13 cellular contexts compared by ENCODE assay signal in genomic region chr1:145893306-145894055, GRCh38. TPM values are rescaled to one million over a fixed set of nuclear protein-coding genes. Genes with fewer than 3 reads are reported as not detected.
DNase-seq lines count a peak whose midpoint lies in the region; ATAC-seq, FAIRE-seq and TF ChIP-seq lines count a peak whose summit lies in the region.
"Had no signal": no experiment of that assay in that cellular context is flagged by ENCODE, and none has a peak within 500 bp of the region (broad histone marks: within the 10 kb centered on the region; RNA-seq: fewer than 3 reads in every experiment).

No MANE protein-coding gene starts in this region.

- peaks cover 26% of the 10 kb centered on the region for H3K4me1 ChIP-seq in A549
- peaks cover 15 to 28% of the 10 kb centered on the region in 2 experiments for H3K4me1 ChIP-seq in K562 (replicated peaks in 1 of 2; ENCODE audit: control insufficient read depth in 2 of 2, insufficient read depth in 2 of 2, low read length in 2 of 2)
- peaks cover 28% of the 10 kb centered on the region for H3K4me1 ChIP-seq in osteoblast (ENCODE audit: insufficient read depth, low read length)

- intact Hi-C loops in K562 (cut with micrococcal nuclease) = loop anchor here (2.0 kb wide), 2 partner anchors 49 to 113 kb away; partner anchors contain the start of gene NUDT17

- H3K36me3 ChIP-seq in K562 (ENCODE audit: control insufficient read depth, insufficient read depth, low read length) (no peaks in the 10 kb centered on the region), osteoblast (ENCODE audit: insufficient read depth, low read length) (peaks cover 10% of the 10 kb centered on the region)
- H3K36me3 ChIP-seq: neutrophil had no signal

- peak overlapping the region; percentile 76 for H3K4me2 ChIP-seq in A549
- no peak overlapping the region; the same call in 1 of the 2 replicates for H3K4me2 ChIP-seq in K562 (ENCODE audit: insufficient read depth, low read length)
- peak overlapping the region; percentile 85 for H3K4me2 ChIP-seq in osteoblast (ENCODE audit: insufficient read depth, low read length)

- TF ChIP-seq POLR2A in A549 (IDR thresholded peaks at IDR 0.05; ENCODE audit: low read length) = no peak
- TF ChIP-seq POLR2A in K562 (conservative IDR thresholded peaks at IDR 0.05) = no peak

- H3K4me3 ChIP-seq in A549 = no peak overlapping the region
- no peak overlapping the region for H3K4me3 ChIP-seq in K562
- no peak overlapping the region for H3K4me3 ChIP-seq in osteoblast (ENCODE audit: insufficient read depth, low read length)

- no TSS peak for BruUV-seq in K562 (replicated peaks; lab: Mats Ljungman, UMichigan)

- no peaks in the 10 kb centered on the region for H3K79me2 ChIP-seq in K562 (ENCODE audit: control insufficient read depth, insufficient read depth, low read length)
- H3K79me2 ChIP-seq in osteoblast (ENCODE audit: insufficient read depth, low read length) = no peaks in the 10 kb centered on the region

- H3K9me1 ChIP-seq in K562 (ENCODE audit: control insufficient read depth, insufficient read depth, low read length) = no peaks in the 10 kb centered on the region

- H3K27ac ChIP-seq in A549 = peak overlapping the region; percentile 88 to 91
- no peak overlapping the region for H3K27ac ChIP-seq in K562 (ENCODE audit: extremely low read depth, low read depth, low read length)
- peak overlapping the region; percentile 93 for H3K27ac ChIP-seq in osteoblast (ENCODE audit: low read depth, low read length)
- H3K27ac ChIP-seq: neutrophil had no signal

- DNase-seq in A549 (ENCODE audit: low read depth in 1 of 2, low spot score in 1 of 2) (no peak), K562 (ENCODE audit: extremely low read depth in 1 of 4, low spot score in 3 of 4) (no peak), osteoblast (ENCODE audit: insufficient read length, low spot score, missing footprints) (no peak), GM13976 (ENCODE audit: low spot score) (no peak)
- DNase-seq: activated CD8-positive, alpha-beta T cell treated with anti-CD3 and anti-CD28 coated beads, Interleukin-2, amount 10 ng/mL, durations not matched to agents 7 days and 5 days; activated effector memory CD4-positive, alpha-beta T cell treated with anti-CD3 and anti-CD28 coated beads, Interleukin-2, amount 50 U/mL, for 16 hours; NCI-H2029; NCI-H774; SHP77 treated with DMSO at 0.1 percent for 48 hours had no signal

- TF ChIP-seq RAD21 in A549 (conservative IDR thresholded peaks at IDR 0.05 in 1 of 2, IDR thresholded peaks at IDR 0.05 in 1 of 2) (no peak), K562 (CRISPR knock-in tag; conservative IDR thresholded peaks at IDR 0.05 in 1 of 2, IDR thresholded peaks at IDR 0.05 in 1 of 2) (no peak)

- no peak for TF ChIP-seq CTCF in A549 (IDR thresholded peaks at IDR 0.05)
- peak; percentile 12 to 33 (median 17); a peak in 2 of 6 replicates for TF ChIP-seq CTCF in K562 (IDR thresholded peaks at IDR 0.05 in 2 of 3, conservative IDR thresholded peaks at IDR 0.05 in 1 of 3; ENCODE audit: insufficient read depth in 2 of 3, low read depth in 1 of 3, low read length in 3 of 3)
- TF ChIP-seq CTCF in osteoblast (IDR thresholded peaks at IDR 0.05; ENCODE audit: extremely low read depth, low read depth, low read length) = no peak
- TF ChIP-seq CTCF in GM13976 (IDR thresholded peaks at IDR 0.05; ENCODE audit: borderline replicate concordance, control extremely low read depth, extremely low read depth, insufficient read depth, missing control alignments) = no peak

- WGBS in A549 (ENCODE audit: missing lambda C conversion rate) = 89% methylated on average over 7 of the region's 7 CpGs
- 44% methylated on average over 7 of the region's 7 CpGs for WGBS in K562 (ENCODE audit: insufficient coverage, low coverage, missing lambda C conversion rate)

- H2AFZ ChIP-seq in K562 (ENCODE audit: low read depth, low read length) = no peak overlapping the region
- H2AFZ ChIP-seq in osteoblast (ENCODE audit: low read length) = no peak overlapping the region

- POLR2A ChIA-PET in A549 (lab: Yijun Ruan, JAX) (interaction anchor here (2.2 to 2.7 kb wide), 2 partner anchors 34 to 35 kb away, joined by 22 to 28 read pairs; partner anchors contain the start of genes PIAS3 and RBM8A), K562 (lab: Yijun Ruan, JAX) (interaction anchor here (0.5 to 2.0 kb wide), 6 partner anchors 9 to 158 kb away, joined by 3 to 11 read pairs (median 3); partner anchors contain the start of gene PIAS3)

- H4K20me1 ChIP-seq in K562 (replicated peaks; ENCODE audit: control insufficient read depth, insufficient read depth, low read length) = no peaks in the 10 kb centered on the region
- H4K20me1 ChIP-seq in osteoblast (ENCODE audit: insufficient read depth, low read length) = no peaks in the 10 kb centered on the region

- FAIRE-seq in A549 (lab: Jason Lieb, UNC) (no peak), K562 (lab: Jason Lieb, UNC) (peak; percentile 61)

- H3K27me3 ChIP-seq in K562 (ENCODE audit: control insufficient read depth in 2 of 2, insufficient read depth in 2 of 2, low read length in 2 of 2) (no peaks in the 10 kb centered on the region), osteoblast (ENCODE audit: insufficient read depth, low read length) (no peaks in the 10 kb centered on the region)
- H3K27me3 ChIP-seq: neutrophil had no signal

- in situ Hi-C loops in K562 (cut with MboI) = no loop called here
- in situ Hi-C loops in GM13976 (cut with MboI; ENCODE audit: low sequenced_read_pairs, unreplicated experiment) = loop anchor here (10.0 kb wide), 1 partner anchor 111 kb away; no protein-coding TSS in a partner anchor

- ATAC-seq in A549 = no peak
- ATAC-seq in K562 = peak; percentile 33; the same call in 1 of the 3 replicates
- no peak for ATAC-seq in HG03565 (IDR thresholded peaks at IDR 0.05; ENCODE audit: unreplicated experiment)
- no peak for ATAC-seq in HG02798 (IDR thresholded peaks at IDR 0.05; ENCODE audit: poor library complexity, unreplicated experiment)
- ATAC-seq: activated CD8-positive, alpha-beta T cell treated with anti-CD3 and anti-CD28 coated beads, Interleukin-2, amount 10 ng/mL, durations not matched to agents 7 days and 5 days had no signal

- CTCF ChIA-PET in A549 (lab: Yijun Ruan, JAX) (interaction anchor here (1.7 to 11.2 kb wide), 15 partner anchors 8 to 116 kb away, joined by 8 to 429 read pairs (median 23); partner anchors contain the start of genes ANKRD34A, ITGA10, NUDT17 and PIAS3), K562 (lab: Yijun Ruan, JAX; ENCODE audit: low intra/inter-chr PET ratio) (interaction anchor here (1.3 to 2.6 kb wide), 3 partner anchors 17 to 120 kb away, joined by 3 to 32 read pairs (median 7); no protein-coding TSS in a partner anchor)

- no peak overlapping the region for H3K9ac ChIP-seq in K562 (ENCODE audit: insufficient read depth in 1 of 2, low read depth in 2 of 2, low read length in 2 of 2)

- H3K9me3 ChIP-seq in A549 (no peaks in the 10 kb centered on the region), K562 (replicated peaks; ENCODE audit: control insufficient read depth, insufficient read depth, low read depth, low read length) (no peaks in the 10 kb centered on the region), osteoblast (ENCODE audit: low read depth, low read length) (no peaks in the 10 kb centered on the region)
- H3K9me3 ChIP-seq: neutrophil had no signal

- no peak for TF ChIP-seq EP300 in A549 (IDR thresholded peaks at IDR 0.05)
- no peak for TF ChIP-seq EP300 in K562 (IDR thresholded peaks at IDR 0.05; ENCODE audit: low read length)

RNA-seq across cellular contexts. Expression of gene ANKRD35, which starts 7.8 kb away (rescaled TPM):
- polyA plus RNA-seq in A549 (2011; rRNA removed) (not detected in 2 replicates), A549 (2017; fragmentation: RNase III; extraction: RNeasy Plus Mini Kit Qiagen cat#74134 plus additional on column Dnase treatment) (not detected in 3 replicates), K562 (2011; rRNA removed) (not detected in 2 replicates), K562 (2014; fragmentation: Illumina TruSeq; extraction: Trizol) (0.07 TPM in 1 of 2 replicates, not detected in the other), K562 (2014; fragmentation: Nextera tagmentation; extraction: Ambion mirVana) (not detected), K562 (2014; rRNA removed) (0.07 TPM in 1 of 2 replicates, not detected in the other)
- polyA plus RNA-seq in A549 (2012; cell fraction: cytosol; rRNA removed) = not detected in 2 replicates
- polyA plus RNA-seq in A549 (2012; cell fraction: nucleus; rRNA removed) = not detected in 2 replicates
- polyA minus RNA-seq in A549 (2011; rRNA and poly(A)+ RNA removed) = not detected in 2 replicates
- not detected in 2 replicates for total RNA-seq in K562 (2011; cell fraction: chromatin; rRNA removed; ENCODE audit: low replicate concordance)
- total RNA-seq in K562 (2011; cell fraction: nucleolus; rRNA removed) = not detected in 2 replicates
- total RNA-seq in K562 (2011; cell fraction: nucleoplasm; rRNA removed) = not detected in 2 replicates
- total RNA-seq in K562 (2014; rRNA removed) (0.12 and 0.14 TPM in 2 replicates), K562 (2014; rRNA removed; fragmentation: Illumina TruSeq; extraction: Trizol) (0.07 TPM in 1 of 2 replicates, not detected in the other), K562 (2015; rRNA removed; fragmentation: Illumina TruSeq; extraction: Trizol) (0.08 TPM in 1 of 2 replicates, not detected in the other), K562 (2021) (0.07 TPM in 1 of 2 replicates, not detected in the other), osteoblast (1.4 and 2.1 TPM in 2 replicates)
- 0.04 TPM in 1 of 2 replicates, not detected in the other for polyA plus RNA-seq in K562 (2011; cell fraction: cytosol; rRNA removed)
- 0.04 TPM in 1 of 2 replicates, not detected in the other for polyA plus RNA-seq in K562 (2011; cell fraction: nucleus; rRNA removed)
- 0.07 and 0.08 TPM in 2 replicates for polyA plus RNA-seq in K562 (2012)
- not detected in 2 replicates for polyA minus RNA-seq in K562 (2011; rRNA and poly(A)+ RNA removed)
- not detected in 2 replicates for polyA minus RNA-seq in K562 (2011; cell fraction: cytosol; rRNA and poly(A)+ RNA removed)
- polyA minus RNA-seq in K562 (2011; cell fraction: nucleus; rRNA and poly(A)+ RNA removed) = not detected in 2 replicates
- total RNA-seq: H4 had no signal

RNA-seq across cellular contexts. Expression of gene ITGA10, which starts 16.4 kb away (rescaled TPM):
- 0.68 and 1.1 TPM in 2 replicates for polyA plus RNA-seq in A549 (2011; rRNA removed)
- 0.17 and 0.19 TPM in 2 replicates for polyA plus RNA-seq in A549 (2012; cell fraction: cytosol; rRNA removed)
- 0.80 and 1.0 TPM in 2 replicates for polyA plus RNA-seq in A549 (2012; cell fraction: nucleus; rRNA removed)
- 0.62 to 1.2 TPM (median 1.1 TPM) in 3 replicates for polyA plus RNA-seq in A549 (2017; fragmentation: RNase III; extraction: RNeasy Plus Mini Kit Qiagen cat#74134 plus additional on column Dnase treatment)
- 0.58 and 1.1 TPM in 2 replicates for polyA minus RNA-seq in A549 (2011; rRNA and poly(A)+ RNA removed)
- 0.25 and 1.3 TPM in 2 replicates for total RNA-seq in K562 (2011; cell fraction: chromatin; rRNA removed; ENCODE audit: low replicate concordance)
- total RNA-seq in K562 (2011; cell fraction: nucleolus; rRNA removed) = 0.39 and 0.83 TPM in 2 replicates
- total RNA-seq in K562 (2011; cell fraction: nucleoplasm; rRNA removed) = 0.59 and 0.99 TPM in 2 replicates
- total RNA-seq in K562 (2014; rRNA removed) = 0.05 TPM in 1 of 2 replicates, not detected in the other
- total RNA-seq in K562 (2014; rRNA removed; fragmentation: Illumina TruSeq; extraction: Trizol) = 0.11 and 0.35 TPM in 2 replicates
- total RNA-seq in K562 (2015; rRNA removed; fragmentation: Illumina TruSeq; extraction: Trizol) = 0.08 and 0.14 TPM in 2 replicates
- 0.09 and 0.20 TPM in 2 replicates for total RNA-seq in K562 (2021)
- 0.14 and 0.26 TPM in 2 replicates for polyA plus RNA-seq in K562 (2011; rRNA removed)
- 0.04 and 0.09 TPM in 2 replicates for polyA plus RNA-seq in K562 (2011; cell fraction: cytosol; rRNA removed)
- 0.60 and 0.87 TPM in 2 replicates for polyA plus RNA-seq in K562 (2011; cell fraction: nucleus; rRNA removed)
- 0.14 and 0.21 TPM in 2 replicates for polyA plus RNA-seq in K562 (2012)
- polyA plus RNA-seq in K562 (2014; fragmentation: Illumina TruSeq; extraction: Trizol) = 0.06 and 0.09 TPM in 2 replicates
- polyA plus RNA-seq in K562 (2014; fragmentation: Nextera tagmentation; extraction: Ambion mirVana) = under 1 TPM; 0.08 TPM
- 0.01 and 0.65 TPM in 2 replicates for polyA plus RNA-seq in K562 (2014; rRNA removed)
- polyA minus RNA-seq in K562 (2011; rRNA and poly(A)+ RNA removed) = 0.06 TPM in 1 of 2 replicates, not detected in the other
- not detected in 2 replicates for polyA minus RNA-seq in K562 (2011; cell fraction: cytosol; rRNA and poly(A)+ RNA removed)
- polyA minus RNA-seq in K562 (2011; cell fraction: nucleus; rRNA and poly(A)+ RNA removed) = 0.13 TPM in 1 of 2 replicates, not detected in the other
- total RNA-seq in osteoblast = 44.5 and 56.6 TPM in 2 replicates

RNA-seq across cellular contexts. Expression of gene PEX11B, which starts 25.0 kb away (rescaled TPM):
- polyA plus RNA-seq in A549 (2011; rRNA removed) = 35.5 and 40.6 TPM in 2 replicates
- polyA plus RNA-seq in A549 (2012; cell fraction: cytosol; rRNA removed) = 12.4 and 13.7 TPM in 2 replicates
- polyA plus RNA-seq in A549 (2012; cell fraction: nucleus; rRNA removed) = 8.0 and 11.3 TPM in 2 replicates
- 13.9 to 15.2 TPM (median 14.2 TPM) in 3 replicates for polyA plus RNA-seq in A549 (2017; fragmentation: RNase III; extraction: RNeasy Plus Mini Kit Qiagen cat#74134 plus additional on column Dnase treatment)
- polyA minus RNA-seq in A549 (2011; rRNA and poly(A)+ RNA removed) = 15.0 and 15.8 TPM in 2 replicates
- 12.2 and 19.4 TPM in 2 replicates for total RNA-seq in K562 (2011; cell fraction: chromatin; rRNA removed; ENCODE audit: low replicate concordance)
- 6.8 and 8.4 TPM in 2 replicates for total RNA-seq in K562 (2011; cell fraction: nucleolus; rRNA removed)
- total RNA-seq in K562 (2011; cell fraction: nucleoplasm; rRNA removed) = 14.8 and 21.1 TPM in 2 replicates
- 13.2 and 18.8 TPM in 2 replicates for total RNA-seq in K562 (2014; rRNA removed)
- 16.9 and 18.1 TPM in 2 replicates for total RNA-seq in K562 (2014; rRNA removed; fragmentation: Illumina TruSeq; extraction: Trizol)
- 18.5 and 18.6 TPM in 2 replicates for total RNA-seq in K562 (2015; rRNA removed; fragmentation: Illumina TruSeq; extraction: Trizol)
- total RNA-seq in K562 (2021) = 18.9 and 21.2 TPM in 2 replicates
- 60.0 and 60.3 TPM in 2 replicates for polyA plus RNA-seq in K562 (2011; rRNA removed)
- polyA plus RNA-seq in K562 (2011; cell fraction: cytosol; rRNA removed) = 22.5 and 45.5 TPM in 2 replicates
- polyA plus RNA-seq in K562 (2011; cell fraction: nucleus; rRNA removed) = 18.3 and 30.9 TPM in 2 replicates
- polyA plus RNA-seq in K562 (2012) = 26.1 and 28.8 TPM in 2 replicates
- polyA plus RNA-seq in K562 (2014; fragmentation: Illumina TruSeq; extraction: Trizol) = 24.6 and 26.3 TPM in 2 replicates
- 10 to 100 TPM; 42.3 to 52.7 TPM for polyA plus RNA-seq in K562 (2014; fragmentation: Nextera tagmentation; extraction: Ambion mirVana)
- polyA plus RNA-seq in K562 (2014; rRNA removed) = 21.7 and 23.4 TPM in 2 replicates
- polyA minus RNA-seq in K562 (2011; rRNA and poly(A)+ RNA removed) = 18.8 and 21.3 TPM in 2 replicates
- polyA minus RNA-seq in K562 (2011; cell fraction: cytosol; rRNA and poly(A)+ RNA removed) = 10.7 and 11.7 TPM in 2 replicates
- 5.0 and 6.7 TPM in 2 replicates for polyA minus RNA-seq in K562 (2011; cell fraction: nucleus; rRNA and poly(A)+ RNA removed)
- total RNA-seq in osteoblast = 18.9 and 20.3 TPM in 2 replicates

RNA-seq across cellular contexts. Expression of gene RBM8A, which starts 33.8 kb away (rescaled TPM):
- polyA plus RNA-seq in A549 (2011; rRNA removed) (152 and 281 TPM in 2 replicates), A549 (2017; fragmentation: RNase III; extraction: RNeasy Plus Mini Kit Qiagen cat#74134 plus additional on column Dnase treatment) (240 to 278 TPM (median 245 TPM) in 3 replicates), K562 (2011; rRNA removed) (152 and 225 TPM in 2 replicates), K562 (2014; fragmentation: Illumina TruSeq; extraction: Trizol) (240 and 324 TPM in 2 replicates), K562 (2014; fragmentation: Nextera tagmentation; extraction: Ambion mirVana) (1,000 to 10,000 TPM in 1 of 2 experiments, 100 to 1,000 TPM in 1; 763 to 1,035 TPM), K562 (2014; rRNA removed) (301 and 311 TPM in 2 replicates)
- polyA plus RNA-seq in A549 (2012; cell fraction: cytosol; rRNA removed) = 135 and 262 TPM in 2 replicates
- polyA plus RNA-seq in A549 (2012; cell fraction: nucleus; rRNA removed) = 59.1 and 116 TPM in 2 replicates
- 53.0 and 54.2 TPM in 2 replicates for polyA minus RNA-seq in A549 (2011; rRNA and poly(A)+ RNA removed)
- total RNA-seq in K562 (2011; cell fraction: chromatin; rRNA removed; ENCODE audit: low replicate concordance) = 63.9 and 101 TPM in 2 replicates
- 34.0 and 44.1 TPM in 2 replicates for total RNA-seq in K562 (2011; cell fraction: nucleolus; rRNA removed)
- total RNA-seq in K562 (2011; cell fraction: nucleoplasm; rRNA removed) = 61.8 and 68.6 TPM in 2 replicates
- total RNA-seq in K562 (2014; rRNA removed) (235 and 257 TPM in 2 replicates), K562 (2014; rRNA removed; fragmentation: Illumina TruSeq; extraction: Trizol) (228 and 266 TPM in 2 replicates), K562 (2015; rRNA removed; fragmentation: Illumina TruSeq; extraction: Trizol) (283 and 291 TPM in 2 replicates), K562 (2021) (206 and 215 TPM in 2 replicates), osteoblast (49.8 and 54.3 TPM in 2 replicates)
- 67.1 and 160 TPM in 2 replicates for polyA plus RNA-seq in K562 (2011; cell fraction: cytosol; rRNA removed)
- polyA plus RNA-seq in K562 (2011; cell fraction: nucleus; rRNA removed) = 67.1 and 106 TPM in 2 replicates
- 172 and 328 TPM in 2 replicates for polyA plus RNA-seq in K562 (2012)
- polyA minus RNA-seq in K562 (2011; rRNA and poly(A)+ RNA removed) = 126 and 166 TPM in 2 replicates
- 31.0 and 43.5 TPM in 2 replicates for polyA minus RNA-seq in K562 (2011; cell fraction: cytosol; rRNA and poly(A)+ RNA removed)
- polyA minus RNA-seq in K562 (2011; cell fraction: nucleus; rRNA and poly(A)+ RNA removed) = 26.1 and 42.1 TPM in 2 replicates

RNA-seq across cellular contexts. Expression of gene PIAS3, which starts 34.6 kb away (rescaled TPM):
- polyA plus RNA-seq in A549 (2011; rRNA removed) = 15.5 and 25.4 TPM in 2 replicates
- 11.2 and 14.0 TPM in 2 replicates for polyA plus RNA-seq in A549 (2012; cell fraction: cytosol; rRNA removed)
- 29.4 and 40.2 TPM in 2 replicates for polyA plus RNA-seq in A549 (2012; cell fraction: nucleus; rRNA removed)
- polyA plus RNA-seq in A549 (2017; fragmentation: RNase III; extraction: RNeasy Plus Mini Kit Qiagen cat#74134 plus additional on column Dnase treatment) = 18.6 to 23.2 TPM (median 22.7 TPM) in 3 replicates
- 19.2 and 20.9 TPM in 2 replicates for polyA minus RNA-seq in A549 (2011; rRNA and poly(A)+ RNA removed)
- 64.2 and 113 TPM in 2 replicates for total RNA-seq in K562 (2011; cell fraction: chromatin; rRNA removed; ENCODE audit: low replicate concordance)
- 40.4 and 44.0 TPM in 2 replicates for total RNA-seq in K562 (2011; cell fraction: nucleolus; rRNA removed)
- total RNA-seq in K562 (2011; cell fraction: nucleoplasm; rRNA removed) = 64.8 and 79.1 TPM in 2 replicates
- total RNA-seq in K562 (2014; rRNA removed) = 7.9 and 10.4 TPM in 2 replicates
- 6.0 and 6.9 TPM in 2 replicates for total RNA-seq in K562 (2014; rRNA removed; fragmentation: Illumina TruSeq; extraction: Trizol)
- total RNA-seq in K562 (2015; rRNA removed; fragmentation: Illumina TruSeq; extraction: Trizol) = 7.4 and 7.5 TPM in 2 replicates
- 15.7 and 17.7 TPM in 2 replicates for total RNA-seq in K562 (2021)
- 8.5 and 16.5 TPM in 2 replicates for polyA plus RNA-seq in K562 (2011; rRNA removed)
- polyA plus RNA-seq in K562 (2011; cell fraction: cytosol; rRNA removed) = 14.3 and 15.1 TPM in 2 replicates
- 72.5 and 78.3 TPM in 2 replicates for polyA plus RNA-seq in K562 (2011; cell fraction: nucleus; rRNA removed)
- polyA plus RNA-seq in K562 (2012) = 16.7 and 21.4 TPM in 2 replicates
- polyA plus RNA-seq in K562 (2014; fragmentation: Illumina TruSeq; extraction: Trizol) = 22.6 and 25.6 TPM in 2 replicates
- polyA plus RNA-seq in K562 (2014; fragmentation: Nextera tagmentation; extraction: Ambion mirVana) = 1 to 10 TPM; 1.1 to 1.5 TPM
- polyA plus RNA-seq in K562 (2014; rRNA removed) = 14.3 and 16.2 TPM in 2 replicates
- 6.3 and 7.1 TPM in 2 replicates for polyA minus RNA-seq in K562 (2011; rRNA and poly(A)+ RNA removed)
- 10.6 and 12.4 TPM in 2 replicates for polyA minus RNA-seq in K562 (2011; cell fraction: cytosol; rRNA and poly(A)+ RNA removed)
- 10.9 and 17.9 TPM in 2 replicates for polyA minus RNA-seq in K562 (2011; cell fraction: nucleus; rRNA and poly(A)+ RNA removed)
- 15.2 and 17.4 TPM in 2 replicates for total RNA-seq in osteoblast

Comparison
In these comparisons a context has a peak if more than half of its experiments do, and no peak if none do; other contexts are left out.
1. CTCF ChIP-seq: peak in K562 (3 of 3); none in A549 (single experiment), osteoblast (single experiment) and GM13976 (single experiment).
2. RNA of gene ITGA10, which starts 16.4 kb away (total RNA-seq): 44.5 to 56.6 TPM in osteoblast; 0.05 to 1.3 TPM in K562; every median in the first group is over 10 times any median in the second.
3. Of the 35 proteins assayed by ChIP-seq in both K562 and A549: peak only in K562: CTCF; only in A549: none; in both: none; in neither: 34.